Comparison of ENCODE assay signal across 8 cellular contexts in genomic region chr11:1762537-1763302, GRCh38. TPM values are rescaled to one million over a fixed set of nuclear protein-coding genes. Genes with fewer than 3 reads are reported as not detected.
DNase-seq lines count a peak whose midpoint lies in the region; ATAC-seq, FAIRE-seq and TF ChIP-seq lines count a peak whose summit lies in the region.

No MANE protein-coding gene starts in this region.

- CTCF ChIA-PET in A673 (lab: Charles Lee) (no interaction called here), HCT116 (lab: Charles Lee) (no interaction called here)

- H3K9me3 ChIP-seq in A673 (ENCODE audit: low read depth, low read length, poor library complexity, severe bottlenecking) (no peaks in the 10 kb centered on the region), HCT116 (ENCODE audit: control insufficient read depth in 1 of 2, insufficient read depth in 1 of 2, low read depth in 1 of 2, low read length in 2 of 2) (no peaks in the 10 kb centered on the region), WERI-Rb-1 (ENCODE audit: severe bottlenecking) (no peaks in the 10 kb centered on the region)

- H3K4me2 ChIP-seq in HCT116 (ENCODE audit: low read length): peak overlapping the region; percentile 94

- no peaks in the 10 kb centered on the region for H3K36me3 Mint-ChIP-seq in glutamatergic neuron (ENCODE audit: unreplicated experiment)

- no peak overlapping the region for H3K27ac Mint-ChIP-seq in glutamatergic neuron (ENCODE audit: unreplicated experiment)

- no peak for TF ChIP-seq RAD21 in HCT116 (IDR thresholded peaks at IDR 0.05; ENCODE audit: low read depth)

- BruUV-seq in A673 (replicated peaks; lab: Mats Ljungman, UMichigan) (no TSS peak), HCT116 (replicated peaks; lab: Mats Ljungman, UMichigan) (no TSS peak)

- H3K4me1 ChIP-seq in A673 (ENCODE audit: insufficient read depth, low read length, poor library complexity, severe bottlenecking) (no peaks in the 10 kb centered on the region), HCT116 (ENCODE audit: control insufficient read depth in 1 of 2, insufficient read depth in 2 of 2, low read length in 2 of 2) (peaks cover 13 to 33% of the 10 kb centered on the region in 2 experiments; a peak in 3 of 4 replicates), rectal smooth muscle tissue (ENCODE audit: control insufficient read depth, insufficient read depth, low read length) (peaks cover 7% of the 10 kb centered on the region)

- H3K27me3 Mint-ChIP-seq in glutamatergic neuron (ENCODE audit: unreplicated experiment): peaks cover 4% of the 10 kb centered on the region

- H3K4me3 Mint-ChIP-seq in glutamatergic neuron (ENCODE audit: unreplicated experiment): peak overlapping the region; percentile 74

- RAD21 ChIA-PET in HCT116 (lab: Charles Lee; ENCODE audit: low non-redundant PET in 1 of 2, low total read pairs in 2 of 2, uncharacterized antibody in 2 of 2, unreplicated experiment in 2 of 2): no interaction called here

- H3K36me3 ChIP-seq in A673 (ENCODE audit: insufficient read depth, low read length, poor library complexity, severe bottlenecking): no peaks in the 10 kb centered on the region
- no peaks in the 10 kb centered on the region; a peak in 1 of 4 replicates for H3K36me3 ChIP-seq in HCT116 (ENCODE audit: control insufficient read depth in 1 of 2, insufficient read depth in 2 of 2, low read length in 2 of 2)
- H3K36me3 ChIP-seq in WERI-Rb-1: 0 out of 2 replicates have a peak, but pooled peaks cover 2% of the 10 kb centered on the region
- H3K36me3 ChIP-seq in rectal smooth muscle tissue (ENCODE audit: control insufficient read depth, insufficient read depth, low read length): peaks cover 10% of the 10 kb centered on the region

- peaks cover 6% of the 10 kb centered on the region for H3K9me3 Mint-ChIP-seq in glutamatergic neuron (ENCODE audit: unreplicated experiment)

- H3K9ac ChIP-seq in HCT116 (ENCODE audit: low read length) (peak overlapping the region; percentile 79), rectal smooth muscle tissue (ENCODE audit: low read length) (peak overlapping the region; percentile 43)

- no peaks in the 10 kb centered on the region for H4K20me1 ChIP-seq in HCT116 (ENCODE audit: insufficient read depth)

- H3K27ac ChIP-seq in A673 (ENCODE audit: low read depth, low read length, poor library complexity, severe bottlenecking): peak overlapping the region; percentile 77
- H3K27ac ChIP-seq in HCT116 (ENCODE audit: low read depth, low read length): peak overlapping the region; percentile 74
- no peak overlapping the region for H3K27ac ChIP-seq in WERI-Rb-1
- H3K27ac ChIP-seq in rectal smooth muscle tissue (ENCODE audit: low read depth, low read length): peak overlapping the region; percentile 57

- H3K4me1 Mint-ChIP-seq in glutamatergic neuron (ENCODE audit: low read depth, unreplicated experiment): no peaks in the 10 kb centered on the region

- H3K9me2 ChIP-seq in HCT116 (ENCODE audit: insufficient read depth): no peaks in the 10 kb centered on the region

- DNase-seq in A673 (ENCODE audit: low spot score) (no peak), HCT116 (ENCODE audit: low read depth, low spot score) (peak; percentile 19), WERI-Rb-1 (no peak), glutamatergic neuron (peak; percentile 17), NCI-H526 (lab: John Stamatoyannopoulos, UW) (no peak), HTR-8/SVneo (ENCODE audit: insufficient read length, low spot score) (no peak)

- H3K27me3 ChIP-seq in A673 (replicated peaks; ENCODE audit: insufficient read depth, low read depth, low read length, poor library complexity) (no peaks in the 10 kb centered on the region), HCT116 (ENCODE audit: insufficient read depth, low read length) (no peaks in the 10 kb centered on the region), WERI-Rb-1 (ENCODE audit: insufficient read depth, low read depth, severe bottlenecking) (no peaks in the 10 kb centered on the region), rectal smooth muscle tissue (ENCODE audit: control insufficient read depth, insufficient read depth, low read length) (no peaks in the 10 kb centered on the region)

- intact Hi-C loops in A673 (cut with micrococcal nuclease; ENCODE audit: unreplicated experiment): no loop called here
- intact Hi-C loops in HCT116 (cut with micrococcal nuclease): no loop called here

- ATAC-seq in HCT116: no peak
- no peak for ATAC-seq in GM21528 (IDR thresholded peaks at IDR 0.05; ENCODE audit: low FRiP score, unreplicated experiment)

- no peak overlapping the region for H2AFZ ChIP-seq in HCT116 (ENCODE audit: low read depth, low read length, poor library complexity, severe bottlenecking)

- no peak for TF ChIP-seq CTCF in A673 (conservative IDR thresholded peaks at IDR 0.05; ENCODE audit: low read depth, low read length)
- TF ChIP-seq CTCF in HCT116 (IDR thresholded peaks at IDR 0.05 in 2 of 3, conservative IDR thresholded peaks at IDR 0.05 in 1 of 3; ENCODE audit: borderline replicate concordance in 1 of 3, insufficient read depth in 1 of 3, low read depth in 2 of 3, low read length in 2 of 3): no peak
- no peak for TF ChIP-seq CTCF in WERI-Rb-1 (IDR thresholded peaks at IDR 0.05; ENCODE audit: low read depth, low read length)
- no peak for TF ChIP-seq CTCF in glutamatergic neuron (IDR thresholded peaks at IDR 0.05; ENCODE audit: partially characterized antibody, unreplicated experiment)

- POLR2A ChIA-PET in A673 (lab: Charles Lee; ENCODE audit: low non-redundant PET) (no interaction called here), HCT116 (lab: Charles Lee) (no interaction called here)

- no peak for TF ChIP-seq POLR2A in HCT116 (IDR thresholded peaks at IDR 0.05; ENCODE audit: borderline replicate concordance, extremely low read depth, insufficient read depth, insufficient read length)

- peaks cover 17% of the 10 kb centered on the region; the same call in 1 of the 2 replicates for H3K79me2 ChIP-seq in HCT116 (ENCODE audit: insufficient read depth, low read length)

- peak overlapping the region; percentile 84 for H3K4me3 ChIP-seq in A673 (ENCODE audit: low read depth, low read length, poor library complexity, severe bottlenecking)
- H3K4me3 ChIP-seq in HCT116 (replicated peaks in 1 of 2; ENCODE audit: low read depth in 1 of 2, low read length in 2 of 2): peak overlapping the region; percentile 75 to 76
- peak overlapping the region; percentile 82 for H3K4me3 ChIP-seq in WERI-Rb-1 (ENCODE audit: low read depth, low read length)
- peak overlapping the region; percentile 79 for H3K4me3 ChIP-seq in rectal smooth muscle tissue (ENCODE audit: low read length)

- FAIRE-seq in HTR-8/SVneo (lab: Jason Lieb, UNC): no peak

TF ChIP-seq in HCT116, 20 proteins besides CTCF, POLR2A, EP300 and RAD21:
- TF ChIP-seq POLR2AphosphoS5 (IDR thresholded peaks at IDR 0.05; ENCODE audit: low read depth, low read length) (peak; percentile 62), TCF7L2 (IDR thresholded peaks at IDR 0.05; ENCODE audit: borderline replicate concordance, extremely low read depth, insufficient read depth, insufficient read length) (no peak)

RNA-seq across cellular contexts. Expression of gene CTSD, which starts 1.0 kb away (rescaled TPM):
- total RNA-seq in A673 (2021) (144 and 159 TPM in 2 replicates), HCT116 (2021; ENCODE audit: unreplicated experiment) (127 TPM), glutamatergic neuron (ENCODE audit: unreplicated experiment) (159 TPM)
- polyA plus RNA-seq in HCT116 (2012): 131 and 176 TPM in 2 replicates

RNA-seq across cellular contexts. Expression of gene IFITM10, which starts 12.3 kb away (rescaled TPM):
- total RNA-seq in A673 (2021) (0.24 TPM in 1 of 2 replicates, not detected in the other), HCT116 (2021; ENCODE audit: unreplicated experiment) (1.9 TPM), glutamatergic neuron (ENCODE audit: unreplicated experiment) (5.4 TPM)
- polyA plus RNA-seq in HCT116 (2012): 0.23 and 0.29 TPM in 2 replicates

Comparison
In these comparisons a context has a peak if more than half of its experiments do, and no peak if none do; other contexts are left out.
1. DNase-seq: peak in HCT116 (single experiment) and glutamatergic neuron (single experiment); none in A673 (single experiment), WERI-Rb-1 (single experiment), NCI-H526 (0 of 2) and HTR-8/SVneo (single experiment).
2. Peak in every context shown above with its lines, with median percentiles within 50 percentile points of each other: H3K4me3 ChIP-seq.